In genomic region chr22:17990942-17991341, GRCh38 we compare ENCODE assay signal across 22 cellular contexts. TPM values are rescaled to one million over a fixed set of nuclear protein-coding genes. Genes with fewer than 3 reads are reported as not detected.
DNase-seq lines count a peak whose midpoint lies in the region; ATAC-seq and TF ChIP-seq lines count a peak whose summit lies in the region.
"Had no signal": no experiment of that assay in that cellular context is flagged by ENCODE, and none has a peak within 500 bp of the region (broad histone marks: within the 10 kb centered on the region; RNA-seq: fewer than 3 reads in every experiment).

No MANE protein-coding gene starts in this region.

- intact Hi-C loops in Right ventricle myocardium superior (cut with DNase I) = no loop called here

- H3K4me3 ChIP-seq in right atrium auricular region (no peak overlapping the region), epithelial cell of esophagus (ENCODE audit: low read length) (no peak overlapping the region), osteoblast (ENCODE audit: insufficient read depth, low read length) (no peak overlapping the region)
- H3K4me3 ChIP-seq: A549, lower lobe of right lung, SJSA1 had no signal

- H2AFZ ChIP-seq in osteoblast (ENCODE audit: low read length) = no peak overlapping the region

- peaks cover 85% of the 10 kb centered on the region for H3K79me2 ChIP-seq in osteoblast (ENCODE audit: insufficient read depth, low read length)

- H3K9me3 ChIP-seq in right atrium auricular region (no peaks in the 10 kb centered on the region), osteoblast (ENCODE audit: low read depth, low read length) (no peaks in the 10 kb centered on the region)
- H3K9me3 ChIP-seq: A549, lower lobe of right lung, SJSA1 had no signal

- TF ChIP-seq CTCF in right atrium auricular region (IDR thresholded peaks at IDR 0.05) (no peak), epithelial cell of esophagus (IDR thresholded peaks at IDR 0.05; ENCODE audit: insufficient read depth, low read depth, low read length, missing control alignments) (no peak), osteoblast (IDR thresholded peaks at IDR 0.05; ENCODE audit: extremely low read depth, low read depth, low read length) (no peak)

- H3K4me2 ChIP-seq in osteoblast (ENCODE audit: insufficient read depth, low read length) = no peak overlapping the region
- H3K4me2 ChIP-seq: A549 had no signal

- H3K4me1 ChIP-seq in right atrium auricular region = peaks cover 0 to 65% of the 10 kb centered on the region in 2 donors
- H3K4me1 ChIP-seq in osteoblast (ENCODE audit: insufficient read depth, low read length) = peaks cover 45% of the 10 kb centered on the region

- H3K36me3 ChIP-seq in right atrium auricular region = no peaks in the 10 kb centered on the region
- H3K36me3 ChIP-seq in osteoblast (ENCODE audit: insufficient read depth, low read length) = no peaks in the 10 kb centered on the region
- H3K36me3 ChIP-seq: lower lobe of right lung, SJSA1 had no signal

- H4K20me1 ChIP-seq in osteoblast (ENCODE audit: insufficient read depth, low read length) = peaks cover 32% of the 10 kb centered on the region

- no peak overlapping the region for H3K27ac ChIP-seq in right atrium auricular region
- peak overlapping the region; percentile 85 for H3K27ac ChIP-seq in osteoblast (ENCODE audit: low read depth, low read length)
- H3K27ac ChIP-seq: A549, lower lobe of right lung, SJSA1 had no signal

- peak; percentile 71 for ATAC-seq in Right ventricle myocardium superior (ENCODE audit: poor library complexity)
- ATAC-seq in HG03039 (IDR thresholded peaks at IDR 0.05; ENCODE audit: unreplicated experiment) = no peak
- ATAC-seq: A549; lower lobe of right lung; stimulated activated naive CD8-positive, alpha-beta T cell treated with anti-CD3 and anti-CD28 coated beads, Interleukin-15, Interleukin-2, amounts not matched to agents 100 U/mL and 50 U/mL, for 24 hours had no signal

- DNase-seq in Right ventricle myocardium superior (peak; percentile 63), right atrium auricular region (ENCODE audit: low spot score) (no peak), epithelial cell of esophagus (ENCODE audit: low read depth) (peak; percentile 52), osteoblast (ENCODE audit: insufficient read length, low spot score, missing footprints) (no peak), ureter (ENCODE audit: low spot score) (no peak), DMS53 treated with DMSO at 0.1 percent for 48 hours (lab: John Stamatoyannopoulos, UW; ENCODE audit: unreplicated experiment) (no peak), UCSD-AML1 (lab: John Stamatoyannopoulos, UW; ENCODE audit: unreplicated experiment) (no peak)
- DNase-seq: activated CD4-positive, alpha-beta T cell treated with anti-CD3 and anti-CD28 coated beads for 4 hours; activated gamma-delta T cell treated with Interleukin-2 at 50 U/mL for 16 hours; AML-193; CD8-positive, alpha-beta memory T cell; DMS 273 treated with DMSO at 0.1 percent for 48 hours; lower lobe of right lung; NCI-H1105; NCI-H187 treated with DMSO at 0.1 percent for 48 hours; NCI-H2227 treated with DMSO at 0.1 percent for 48 hours; nephron progenitor cell; stimulated activated CD4-positive, alpha-beta T cell treated with anti-CD3 and anti-CD28 coated beads, Interleukin-15, amount 100 ng/mL, for 24 hours; stimulated activated naive CD8-positive, alpha-beta T cell treated with anti-CD3 and anti-CD28 coated beads, Interleukin-15, Interleukin-2, amounts not matched to agents 100 U/mL and 50 U/mL, for 24 hours had no signal

- no peaks in the 10 kb centered on the region for H3K27me3 ChIP-seq in right atrium auricular region
- no peaks in the 10 kb centered on the region for H3K27me3 ChIP-seq in osteoblast (ENCODE audit: insufficient read depth, low read length)
- H3K27me3 ChIP-seq: SJSA1 had no signal

RNA-seq across cellular contexts. Expression of gene MICAL3, which starts 33.4 kb away (rescaled TPM):
- 78.9 TPM for total RNA-seq in Right ventricle myocardium superior
- total RNA-seq in right atrium auricular region = 10 to 100 TPM; 42.5 to 45.1 TPM
- 35.1 and 39.5 TPM in 2 replicates for total RNA-seq in osteoblast
- total RNA-seq in ureter = 67.1 TPM

Comparison
In these comparisons a context has a peak if more than half of its experiments do, and no peak if none do; other contexts are left out.
1. DNase-seq: peak in Right ventricle myocardium superior (single experiment) and epithelial cell of esophagus (single experiment); none in right atrium auricular region (single experiment), osteoblast (single experiment), ureter (single experiment), DMS53 treated with DMSO at 0.1 percent for 48 hours (single experiment) and UCSD-AML1 (single experiment).